8 cellular contexts compared by ENCODE assay signal in genomic region chr1:100038401-100039306, GRCh38.
DNase-seq lines count a peak whose midpoint lies in the region; ATAC-seq, FAIRE-seq and TF ChIP-seq lines count a peak whose summit lies in the region.

No MANE protein-coding gene starts in this region.

- peak; percentile 16 for DNase-seq in AG04450 (ENCODE audit: low read depth, low spot score)
- peak; percentile 68 for DNase-seq in NCI-H510A treated with DMSO at 0.1 percent for 48 hours (lab: John Stamatoyannopoulos, UW)
- peak; percentile 46 to 68 (median 49) for DNase-seq in activated CD8-positive, alpha-beta memory T cell treated with anti-CD3 and anti-CD28 coated beads for 48 hours (ENCODE audit: low read depth in 2 of 3, low spot score in 2 of 3)
- DNase-seq in H1 (ENCODE audit: low read depth in 1 of 2, low spot score in 2 of 2) = peak in 1 of 2 experiments; percentile 73
- peak; percentile 36 to 71 for DNase-seq in mesothelial cell of epicardium (ENCODE audit: low spot score in 2 of 2, unreplicated experiment in 2 of 2)
- peak; percentile 38 to 44 for DNase-seq in stimulated activated CD8-positive, alpha-beta memory T cell treated with anti-CD3 and anti-CD28 coated beads, Interleukin-2, amount 100 ng/mL, for 1 hour (ENCODE audit: low read depth in 2 of 2)

- no peak overlapping the region for H2BK120ac ChIP-seq in H1 (replicated peaks; ENCODE audit: low read depth, low read length)

- peaks cover 58% of the 10 kb centered on the region for H3K4me1 Mint-ChIP-seq in mesothelial cell of epicardium

- no peak overlapping the region for H2BK15ac ChIP-seq in H1 (ENCODE audit: low read length)

- no peaks in the 10 kb centered on the region; a peak in 1 of 8 replicates for H3K36me3 ChIP-seq in H1 (ENCODE audit: control insufficient read depth in 2 of 4, insufficient read depth in 4 of 4, low read length in 3 of 4)

- H3K36me3 Mint-ChIP-seq in mesothelial cell of epicardium = peaks cover 3% of the 10 kb centered on the region

- peaks cover 12 to 66% of the 10 kb centered on the region in 2 experiments for H3K79me2 ChIP-seq in H1 (ENCODE audit: control insufficient read depth in 1 of 2, insufficient read depth in 2 of 2, low read length in 2 of 2)

- H2BK20ac ChIP-seq in H1 (ENCODE audit: low read length) = no peak overlapping the region

- no peaks in the 10 kb centered on the region; the same call in 1 of the 2 replicates for H3K9me3 ChIP-seq in AG04450 (ENCODE audit: control insufficient read depth, insufficient read depth, low read length)
- no peaks in the 10 kb centered on the region for H3K9me3 ChIP-seq in H1 (ENCODE audit: insufficient read depth in 2 of 2, low read depth in 1 of 2, low read length in 1 of 2)

- H3K27me3 ChIP-seq in AG04450 (ENCODE audit: control insufficient read depth, insufficient read depth, low read length) (no peaks in the 10 kb centered on the region), H1 (replicated peaks in 1 of 4; ENCODE audit: control insufficient read depth in 3 of 4, extremely low read depth in 1 of 4, insufficient read depth in 3 of 4, low read length in 3 of 4) (no peaks in the 10 kb centered on the region)

- peak overlapping the region; percentile 89 for H3K4me3 Mint-ChIP-seq in mesothelial cell of epicardium

- peak overlapping the region; percentile 86 for H3K4me3 ChIP-seq in AG04450 (ENCODE audit: low read depth, low read length)
- H3K4me3 ChIP-seq in H1 (ENCODE audit: extremely low read depth in 1 of 4, insufficient read depth in 2 of 4, low read depth in 3 of 4, low read length in 4 of 4) = peak overlapping the region; percentile 95 to 98 (median 98)

- no peaks in the 10 kb centered on the region for H3K27me3 Mint-ChIP-seq in mesothelial cell of epicardium (ENCODE audit: low read depth)

- TF ChIP-seq RAD21 in H1 (IDR thresholded peaks at IDR 0.05 in 1 of 2, conservative IDR thresholded peaks at IDR 0.05 in 1 of 2; ENCODE audit: low read depth in 2 of 2, low read length in 2 of 2) = no peak

- peak overlapping the region; percentile 88 for H4K91ac ChIP-seq in H1 (replicated peaks; ENCODE audit: insufficient read length, low read length)

- no peak overlapping the region for H3K23ac ChIP-seq in H1 (ENCODE audit: insufficient read length)

- FAIRE-seq in H1 (lab: Jason Lieb, UNC) = no peak

- no peaks in the 10 kb centered on the region for H3K79me1 ChIP-seq in H1 (ENCODE audit: low read depth, low read length)

- TF ChIP-seq EP300 in H1 (IDR thresholded peaks at IDR 0.05; ENCODE audit: borderline replicate concordance in 1 of 2, low read depth in 2 of 2, low read length in 2 of 2) = no peak

- 2% methylated on average over 45 of the region's 70 CpGs; no CpG with 5 or more reads in 1 of the 2 experiments for WGBS in H1 (ENCODE audit: extremely low coverage in 1 of 2, insufficient coverage in 1 of 2, insufficient read length in 1 of 2, insufficient replicate concordance in 2 of 2, low coverage in 1 of 2, low lambda C conversion rate in 2 of 2, missing lambda C conversion rate in 1 of 2), 2 experiments

- POLR2A ChIA-PET in AG04450 (lab: Yijun Ruan, JAX) = interaction anchor here (0.5 to 1.5 kb wide), 4 partner anchors 13 to 227 kb away, joined by 3 to 7 read pairs (median 4); partner anchors contain the start of gene SLC35A3
- POLR2A ChIA-PET in H1 (lab: Charles Lee; ENCODE audit: partially characterized antibody) = interaction anchor here (1.2 to 2.9 kb wide), 9 partner anchors 10 to 314 kb away, joined by 3 to 13 read pairs (median 4); partner anchors contain the start of genes AGL, CDC14A, SASS6 and SLC35A3

- TF ChIP-seq POLR2A in H1 (IDR thresholded peaks at IDR 0.05; ENCODE audit: control extremely low read depth in 1 of 2, low read depth in 2 of 2, low read length in 2 of 2) = peak in 1 of 2 experiments; percentile 50; a peak in 1 of 3 replicates

- no peak overlapping the region for H2BK12ac ChIP-seq in H1 (ENCODE audit: low read depth, low read length)

- peak overlapping the region; percentile 92 for H4K5ac ChIP-seq in H1 (ENCODE audit: insufficient read length, low read depth, low read length)

- peak overlapping the region; percentile 21 for H3K4ac ChIP-seq in H1 (replicated peaks; ENCODE audit: insufficient read length, low read depth, low read length)

- peak overlapping the region; percentile 98 for H2BK5ac ChIP-seq in H1 (ENCODE audit: low read depth, low read length)

- no peak overlapping the region for H2AK5ac ChIP-seq in H1 (ENCODE audit: low read depth, low read length)

- peaks cover 2% of the 10 kb centered on the region for H3K9me3 Mint-ChIP-seq in mesothelial cell of epicardium

- H2AFZ ChIP-seq in H1 (ENCODE audit: low read length) = peak overlapping the region; percentile 62; the same call in 1 of the 2 replicates

- TF ChIP-seq CTCF in AG04450 (IDR thresholded peaks at IDR 0.05; ENCODE audit: low read depth, low read length) = no peak
- no peak for TF ChIP-seq CTCF in H1 (IDR thresholded peaks at IDR 0.05; ENCODE audit: control extremely low read depth in 1 of 3, insufficient read depth in 1 of 3, low read depth in 1 of 3, low read length in 3 of 3)
- TF ChIP-seq CTCF in mesothelial cell of epicardium (IDR thresholded peaks at IDR 0.05; ENCODE audit: unreplicated experiment) = no peak

- H3K27ac Mint-ChIP-seq in mesothelial cell of epicardium = peak overlapping the region; percentile 100

- ATAC-seq in GM18858 (IDR thresholded peaks at IDR 0.05; ENCODE audit: unreplicated experiment) (peak; percentile 34), HG03066 (IDR thresholded peaks at IDR 0.05; ENCODE audit: low read depth, unreplicated experiment) (peak; percentile 45)

- peak overlapping the region; percentile 78 for H3K56ac ChIP-seq in H1 (replicated peaks; ENCODE audit: insufficient read length, low read depth, low read length)

- H4K8ac ChIP-seq in H1 (ENCODE audit: extremely low read depth, insufficient read depth, low read length) = peak overlapping the region; percentile 99

- H3K27ac ChIP-seq in AG04450 (ENCODE audit: low read depth, low read length) (peak overlapping the region; percentile 94), H1 (ENCODE audit: low read depth, low read length) (peak overlapping the region; percentile 97)

- H3K18ac ChIP-seq in H1 (ENCODE audit: extremely low read depth, low read length) = peak overlapping the region; percentile 97

- CTCF ChIA-PET in AG04450 (lab: Charles Lee) = no interaction called here
- CTCF ChIA-PET in H1 (lab: Charles Lee; ENCODE audit: partially characterized antibody) = interaction anchor here (1.2 to 1.4 kb wide), 2 partner anchors 18 to 229 kb away, joined by 3 to 4 read pairs; no protein-coding TSS in a partner anchor

- peaks cover 6% of the 10 kb centered on the region; the same call in 1 of the 2 replicates for H3K23me2 ChIP-seq in H1 (ENCODE audit: low read depth, low read length)

- peak overlapping the region; percentile 95 to 99 (median 98) for H3K9ac ChIP-seq in H1 (replicated peaks in 1 of 4; ENCODE audit: extremely low read depth in 1 of 4, low read depth in 3 of 4, low read length in 3 of 4)

- H3K4me2 ChIP-seq in H1 (ENCODE audit: insufficient read depth in 1 of 2, low read depth in 2 of 2, low read length in 2 of 2) = peak overlapping the region; percentile 64 to 89

- H3K4me1 ChIP-seq in H1 (replicated peaks in 1 of 4; ENCODE audit: control insufficient read depth in 3 of 4, insufficient read depth in 4 of 4, low read length in 3 of 4) = no peaks in the 10 kb centered on the region

- H3K14ac ChIP-seq in H1 (ENCODE audit: insufficient read length) = no peak overlapping the region

- H4K20me1 ChIP-seq in H1 (replicated peaks in 1 of 2; ENCODE audit: control insufficient read depth in 1 of 2, insufficient read depth in 2 of 2, low read length in 2 of 2) = no peaks in the 10 kb centered on the region

TF ChIP-seq in H1, 55 proteins besides CTCF, POLR2A, EP300 and RAD21 (continues in another document):
- no peak for TF ChIP-seq TEAD4 (IDR thresholded peaks at IDR 0.05; ENCODE audit: low read depth, low read length)
- TF ChIP-seq MAX (IDR thresholded peaks at IDR 0.05) = peak; percentile 56
- TF ChIP-seq YY1 (IDR thresholded peaks at IDR 0.05; ENCODE audit: low read depth, low read length) = no peak
- TF ChIP-seq ZNF274 (IDR thresholded peaks at IDR 0.05; ENCODE audit: borderline replicate concordance, extremely low read depth, low read length) = no peak
- TF ChIP-seq SAP30 (IDR thresholded peaks at IDR 0.05; ENCODE audit: insufficient read depth, insufficient replicate concordance, low read length) = peak; percentile 55
- TF ChIP-seq CBX8 (IDR thresholded peaks at IDR 0.05; ENCODE audit: borderline replicate concordance, low read depth, low read length) = no peak
- no peak for TF ChIP-seq USF2 (IDR thresholded peaks at IDR 0.05; ENCODE audit: low read length)
- TF ChIP-seq RBBP5 (IDR thresholded peaks at IDR 0.05; ENCODE audit: borderline replicate concordance, low read depth, low read length) = peak; percentile 55
- TF ChIP-seq EZH2 (IDR thresholded peaks at IDR 0.05; ENCODE audit: low read depth, low read length, severe bottlenecking) = no peak
- peak; percentile 72 for TF ChIP-seq KDM4A (IDR thresholded peaks at IDR 0.05; ENCODE audit: low read depth, low read length, severe bottlenecking)
- TF ChIP-seq BCL11A (IDR thresholded peaks at IDR 0.05; ENCODE audit: low read depth in 2 of 2, low read length in 2 of 2) = no peak
- TF ChIP-seq RNF2 (IDR thresholded peaks at IDR 0.05; ENCODE audit: borderline replicate concordance, low read depth, low read length, missing control alignments, poor library complexity, severe bottlenecking) = no peak
- peak; percentile 26 to 62; a peak in 1 of 4 replicates for TF ChIP-seq SIN3A (conservative IDR thresholded peaks at IDR 0.05 in 1 of 2, IDR thresholded peaks at IDR 0.05 in 1 of 2; ENCODE audit: low read depth in 1 of 2, low read length in 2 of 2)
- no peak for TF ChIP-seq ATF3 (IDR thresholded peaks at IDR 0.05; ENCODE audit: insufficient read depth, low read depth, low read length)
- TF ChIP-seq NRF1 (IDR thresholded peaks at IDR 0.05; ENCODE audit: low read depth, low read length) = no peak
- no peak for TF ChIP-seq JUN (IDR thresholded peaks at IDR 0.05; ENCODE audit: low read depth, low read length)
